Comparison of ENCODE assay signal across 9 cellular contexts in the genomic region with DNA sequence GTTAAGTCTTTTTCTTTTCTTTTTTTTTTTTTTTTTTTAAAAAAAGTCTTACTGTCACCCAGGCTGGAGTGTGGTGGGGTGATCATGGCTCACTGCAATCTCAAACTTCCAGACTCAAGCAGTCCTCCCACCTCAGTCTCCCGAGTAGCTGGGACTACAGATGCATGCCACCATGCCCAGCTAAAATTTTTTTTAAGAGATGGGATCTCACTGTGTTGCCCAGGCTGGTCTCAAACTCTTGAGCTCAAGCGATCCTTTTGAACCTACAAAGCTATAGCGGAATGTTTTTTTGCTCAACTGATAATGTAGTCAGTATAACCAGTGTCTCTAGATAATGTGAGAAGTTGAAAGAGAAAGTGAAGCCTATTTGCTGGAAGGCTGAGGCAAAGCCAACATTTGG.
"Had no signal": no experiment of that assay in that cellular context is flagged by ENCODE, and none has a peak within 500 bp of the region (broad histone marks: within the 10 kb centered on the region; RNA-seq: fewer than 3 reads in every experiment).

No MANE protein-coding gene starts in this region.

- H3K9ac ChIP-seq: GM23248 had no signal

- H3K27ac ChIP-seq: GM23248, HL-60 had no signal

- ATAC-seq: HCT116 had no signal

- DNase-seq: GM23248, GOT3, H7, HFFc6, IMR-90, KBM-7 had no signal

- H3K9me3 ChIP-seq: HAP-1 had no signal

- H3K4me3 Mint-ChIP-seq: HFFc6 had no signal

- H3K36me3 ChIP-seq: HAP-1 had no signal

- H3K27ac Mint-ChIP-seq: HFFc6 had no signal

- H3K4me3 ChIP-seq: GM23248, HAP-1 had no signal

- H3K9me3 Mint-ChIP-seq: HFFc6 had no signal
